Comparison of ENCODE assay signal across 36 cellular contexts in the genomic region with DNA sequence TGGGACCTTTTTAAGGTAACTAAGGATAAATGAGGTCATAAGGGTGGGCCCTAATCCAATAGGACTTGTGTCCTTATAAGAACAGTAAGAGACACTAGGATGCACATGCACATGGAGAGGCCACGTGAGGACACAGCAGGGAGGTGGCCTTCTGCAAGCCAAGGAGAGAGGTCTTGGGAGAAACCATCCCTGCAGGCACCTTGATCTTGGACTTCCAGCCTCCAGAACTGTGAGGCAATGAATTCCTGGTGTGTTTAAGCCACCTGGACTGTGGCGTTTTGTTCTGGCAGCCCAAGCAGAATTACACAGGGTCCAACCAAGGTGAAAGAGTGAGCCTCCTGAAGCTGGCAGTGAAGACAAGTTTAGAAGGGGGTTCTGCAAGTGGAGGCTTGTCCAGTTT.
"Had no signal": no experiment of that assay in that cellular context is flagged by ENCODE, and none has a peak within 500 bp of the region (broad histone marks: within the 10 kb centered on the region; RNA-seq: fewer than 3 reads in every experiment).

No MANE protein-coding gene starts in this region.

- H3K4me1 Mint-ChIP-seq: brain had no signal

- H3K4me3 ChIP-seq: adrenal gland, ascending aorta, body of pancreas, cardiac muscle cell had no signal

- H3K36me3 ChIP-seq: adrenal gland, ascending aorta, cardiac muscle cell had no signal

- ATAC-seq: activated naive CD4-positive, alpha-beta T cell treated with anti-CD3 and anti-CD28 coated beads, Interleukin-2, amount 50 U/mL, for 72 hours; activated naive CD8-positive, alpha-beta T cell treated with anti-CD3 and anti-CD28 coated beads, Interleukin-2, amount 50 U/mL, for 24 hours; activated T-cell treated with anti-CD3 and anti-CD28 coated beads, Interleukin-2, amount 50 U/mL, for 4 hours; activated T-cell treated with anti-CD3 and anti-CD28 coated beads, Interleukin-2, amount 50 U/mL, for 72 hours; activated T-helper 17 cell treated with anti-CD3 and anti-CD28 coated beads, Interleukin-2, amount 50 U/mL, for 72 hours; body of pancreas had no signal

- FAIRE-seq: astrocyte, bronchial epithelial cell had no signal

- DNase-seq: activated effector memory CD4-positive, alpha-beta T cell treated with anti-CD3 and anti-CD28 coated beads, Interleukin-2, amount 50 U/mL, for 16 hours; activated effector memory CD4-positive, alpha-beta T cell treated with Interleukin-2 at 50 U/mL for 16 hours; activated gamma-delta T cell; activated gamma-delta T cell treated with Interleukin-2 at 50 U/mL for 16 hours; activated naive CD4-positive, alpha-beta T cell; activated naive CD4-positive, alpha-beta T cell treated with anti-CD3 and anti-CD28 coated beads for 36 hours; activated naive CD4-positive, alpha-beta T cell treated with anti-CD3 and anti-CD28 coated beads, Interleukin-2, amount 10 ng/mL, durations not matched to agents 7 days and 5 days; activated naive CD4-positive, alpha-beta T cell treated with anti-CD3 and anti-CD28 coated beads, Interleukin-2, amount 50 U/mL, for 16 hours; activated naive CD4-positive, alpha-beta T cell treated with Interleukin-2 at 50 U/mL for 16 hours; activated naive CD8-positive, alpha-beta T cell treated with anti-CD3 and anti-CD28 coated beads for 36 hours; activated naive CD8-positive, alpha-beta T cell treated with anti-CD3 and anti-CD28 coated beads, Interleukin-2, amount 10 ng/mL, durations not matched to agents 7 days and 5 days; activated naive CD8-positive, alpha-beta T cell treated with anti-CD3 and anti-CD28 coated beads, Interleukin-2, amount 50 U/mL, for 24 hours; activated T-cell treated with anti-CD3 and anti-CD28 coated beads, Interleukin-2, amount 50 U/mL, for 1 hour; activated T-cell treated with anti-CD3 and anti-CD28 coated beads, Interleukin-2, amount 50 U/mL, for 24 hours; activated T-cell treated with anti-CD3 and anti-CD28 coated beads, Interleukin-2, amount 50 U/mL, for 4 hours; activated T-cell treated with anti-CD3 and anti-CD28 coated beads, Interleukin-2, amount 50 U/mL, for 48 hours; activated T-cell treated with anti-CD3 and anti-CD28 coated beads, Interleukin-2, amount 50 U/mL, for 72 hours; adrenal gland; amniotic stem cell; aorta; body of pancreas; brain microvascular endothelial cell; central memory CD4-positive, alpha-beta T cell; cerebellar nuclear complex had no signal

- H3K27ac Mint-ChIP-seq: activated naive CD4-positive, alpha-beta T cell treated with anti-CD3 and anti-CD28 coated beads for 36 hours; activated naive CD4-positive, alpha-beta T cell treated with anti-CD3 and anti-CD28 coated beads, Interleukin-2, amount 10 ng/mL, durations not matched to agents 7 days and 5 days; activated naive CD4-positive, alpha-beta T cell treated with anti-CD3 and anti-CD28 coated beads, Interleukin-2, amount 50 U/mL, for 24 hours; activated naive CD8-positive, alpha-beta T cell; activated naive CD8-positive, alpha-beta T cell treated with anti-CD3 and anti-CD28 coated beads for 36 hours; activated naive CD8-positive, alpha-beta T cell treated with anti-CD3 and anti-CD28 coated beads, Interleukin-2, amount 10 ng/mL, durations not matched to agents 7 days and 5 days; activated naive CD8-positive, alpha-beta T cell treated with anti-CD3 and anti-CD28 coated beads, Interleukin-2, amount 50 U/mL, for 24 hours; activated T-cell treated with anti-CD3 and anti-CD28 coated beads, Interleukin-2, amount 50 U/mL, for 24 hours; activated T-helper 1 cell treated with anti-CD3 and anti-CD28 coated beads, Interleukin-12 subunit alpha, Interleukin-12 subunit beta, Interleukin-2, Interleukin-4 antibody, amounts not matched to agents 30 ng/mL and 10 ng/mL and 1 ng/mL, durations not matched to agents 14 hours and 24 hours and 36 hours; activated T-helper 17 cell treated with anti-CD3 and anti-CD28 coated beads, Interleukin-2, amount 50 U/mL, for 72 hours; activated T-helper 2 cell treated with anti-CD3 and anti-CD28 coated beads, Interferon-gamma antibody, Interleukin-2, Interleukin-4, amounts not matched to agents 10 μg/mL and 5 μg/mL and 100 μg/mL, durations not matched to agents 14 hours and 24 hours and 36 hours; brain had no signal

- H3K9me3 ChIP-seq: adrenal gland, body of pancreas had no signal

- H3K4me1 ChIP-seq: adrenal gland, ascending aorta, body of pancreas had no signal

- H3K9me3 Mint-ChIP-seq: activated naive CD4-positive, alpha-beta T cell treated with anti-CD3 and anti-CD28 coated beads, Interleukin-2, amount 50 U/mL, for 24 hours had no signal

- H3K27me3 ChIP-seq: adrenal gland, ascending aorta, body of pancreas, brain microvascular endothelial cell, cardiac muscle cell had no signal

- H3K36me3 Mint-ChIP-seq: activated naive CD4-positive, alpha-beta T cell treated with anti-CD3 and anti-CD28 coated beads, Interleukin-2, amount 50 U/mL, for 24 hours; brain had no signal

- H3K27ac ChIP-seq: adrenal gland, ascending aorta, body of pancreas, brain microvascular endothelial cell, cardiac muscle cell had no signal

- H3K4me3 Mint-ChIP-seq: activated naive CD4-positive, alpha-beta T cell treated with anti-CD3 and anti-CD28 coated beads for 36 hours; activated naive CD4-positive, alpha-beta T cell treated with anti-CD3 and anti-CD28 coated beads, Interleukin-2, amount 10 ng/mL, durations not matched to agents 7 days and 5 days; activated naive CD4-positive, alpha-beta T cell treated with anti-CD3 and anti-CD28 coated beads, Interleukin-2, amount 50 U/mL, for 24 hours; activated naive CD8-positive, alpha-beta T cell; activated naive CD8-positive, alpha-beta T cell treated with anti-CD3 and anti-CD28 coated beads for 36 hours; activated naive CD8-positive, alpha-beta T cell treated with anti-CD3 and anti-CD28 coated beads, Interleukin-2, amount 10 ng/mL, durations not matched to agents 7 days and 5 days; activated naive CD8-positive, alpha-beta T cell treated with anti-CD3 and anti-CD28 coated beads, Interleukin-2, amount 50 U/mL, for 24 hours; activated T-cell treated with anti-CD3 and anti-CD28 coated beads, Interleukin-2, amount 50 U/mL, for 24 hours; activated T-cell treated with anti-CD3 and anti-CD28 coated beads, Interleukin-2, amount 50 U/mL, for 4 hours; activated T-helper 1 cell treated with anti-CD3 and anti-CD28 coated beads, Interleukin-12 subunit alpha, Interleukin-12 subunit beta, Interleukin-2, Interleukin-4 antibody, amounts not matched to agents 30 ng/mL and 10 ng/mL and 1 ng/mL, durations not matched to agents 14 hours and 24 hours and 36 hours; brain; central memory CD8-positive, alpha-beta T cell had no signal
